1 cellular context compared by ENCODE assay signal in the genomic region with DNA sequence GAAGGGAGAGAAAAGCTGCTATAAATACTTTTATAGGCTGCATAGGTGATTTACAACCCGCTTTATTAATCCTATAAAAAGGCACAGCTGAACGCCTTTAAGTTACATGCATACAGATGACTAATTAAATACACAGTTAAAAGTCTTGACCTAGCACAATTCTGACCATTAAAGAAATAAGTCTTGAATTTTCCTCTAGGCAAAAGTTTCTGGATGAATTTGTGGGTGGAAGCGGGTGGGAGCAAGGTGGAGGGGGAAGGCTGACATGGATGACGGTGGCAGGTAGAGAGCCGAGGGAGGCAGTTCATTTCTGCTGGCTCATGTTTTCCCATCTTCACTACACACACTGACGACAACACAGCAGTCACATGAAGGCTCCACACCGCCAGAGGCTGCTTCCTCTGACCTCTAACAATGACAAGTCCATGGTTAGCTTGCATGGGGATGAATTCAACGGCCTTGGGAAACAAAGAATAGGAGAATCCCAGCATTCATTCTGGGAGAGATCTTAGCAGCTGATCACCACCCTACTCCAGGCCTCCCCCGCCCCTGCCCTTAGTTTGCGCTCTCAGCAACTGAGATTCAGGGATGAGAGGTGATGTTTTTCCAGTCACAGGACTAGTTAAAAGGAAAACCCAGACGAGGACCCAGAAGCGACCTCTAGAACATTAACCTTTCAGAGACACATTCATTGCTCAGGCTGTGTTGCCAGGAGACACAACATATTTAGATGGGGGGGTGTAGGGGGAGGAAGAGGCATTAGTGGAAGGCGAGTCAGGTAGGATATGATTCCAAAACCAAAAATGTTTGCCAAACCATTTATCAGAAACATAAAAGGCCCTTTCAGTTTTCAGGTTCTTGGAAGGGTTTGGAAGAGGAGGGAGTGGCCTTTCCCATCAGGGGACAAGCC.
TF ChIP-seq lines count a peak whose summit lies in the region.

No MANE protein-coding gene starts in this region.

TF ChIP-seq in H1, 55 proteins besides CTCF, POLR2A, EP300 and RAD21 (continued from another document):
- TF ChIP-seq, protein P1, sequence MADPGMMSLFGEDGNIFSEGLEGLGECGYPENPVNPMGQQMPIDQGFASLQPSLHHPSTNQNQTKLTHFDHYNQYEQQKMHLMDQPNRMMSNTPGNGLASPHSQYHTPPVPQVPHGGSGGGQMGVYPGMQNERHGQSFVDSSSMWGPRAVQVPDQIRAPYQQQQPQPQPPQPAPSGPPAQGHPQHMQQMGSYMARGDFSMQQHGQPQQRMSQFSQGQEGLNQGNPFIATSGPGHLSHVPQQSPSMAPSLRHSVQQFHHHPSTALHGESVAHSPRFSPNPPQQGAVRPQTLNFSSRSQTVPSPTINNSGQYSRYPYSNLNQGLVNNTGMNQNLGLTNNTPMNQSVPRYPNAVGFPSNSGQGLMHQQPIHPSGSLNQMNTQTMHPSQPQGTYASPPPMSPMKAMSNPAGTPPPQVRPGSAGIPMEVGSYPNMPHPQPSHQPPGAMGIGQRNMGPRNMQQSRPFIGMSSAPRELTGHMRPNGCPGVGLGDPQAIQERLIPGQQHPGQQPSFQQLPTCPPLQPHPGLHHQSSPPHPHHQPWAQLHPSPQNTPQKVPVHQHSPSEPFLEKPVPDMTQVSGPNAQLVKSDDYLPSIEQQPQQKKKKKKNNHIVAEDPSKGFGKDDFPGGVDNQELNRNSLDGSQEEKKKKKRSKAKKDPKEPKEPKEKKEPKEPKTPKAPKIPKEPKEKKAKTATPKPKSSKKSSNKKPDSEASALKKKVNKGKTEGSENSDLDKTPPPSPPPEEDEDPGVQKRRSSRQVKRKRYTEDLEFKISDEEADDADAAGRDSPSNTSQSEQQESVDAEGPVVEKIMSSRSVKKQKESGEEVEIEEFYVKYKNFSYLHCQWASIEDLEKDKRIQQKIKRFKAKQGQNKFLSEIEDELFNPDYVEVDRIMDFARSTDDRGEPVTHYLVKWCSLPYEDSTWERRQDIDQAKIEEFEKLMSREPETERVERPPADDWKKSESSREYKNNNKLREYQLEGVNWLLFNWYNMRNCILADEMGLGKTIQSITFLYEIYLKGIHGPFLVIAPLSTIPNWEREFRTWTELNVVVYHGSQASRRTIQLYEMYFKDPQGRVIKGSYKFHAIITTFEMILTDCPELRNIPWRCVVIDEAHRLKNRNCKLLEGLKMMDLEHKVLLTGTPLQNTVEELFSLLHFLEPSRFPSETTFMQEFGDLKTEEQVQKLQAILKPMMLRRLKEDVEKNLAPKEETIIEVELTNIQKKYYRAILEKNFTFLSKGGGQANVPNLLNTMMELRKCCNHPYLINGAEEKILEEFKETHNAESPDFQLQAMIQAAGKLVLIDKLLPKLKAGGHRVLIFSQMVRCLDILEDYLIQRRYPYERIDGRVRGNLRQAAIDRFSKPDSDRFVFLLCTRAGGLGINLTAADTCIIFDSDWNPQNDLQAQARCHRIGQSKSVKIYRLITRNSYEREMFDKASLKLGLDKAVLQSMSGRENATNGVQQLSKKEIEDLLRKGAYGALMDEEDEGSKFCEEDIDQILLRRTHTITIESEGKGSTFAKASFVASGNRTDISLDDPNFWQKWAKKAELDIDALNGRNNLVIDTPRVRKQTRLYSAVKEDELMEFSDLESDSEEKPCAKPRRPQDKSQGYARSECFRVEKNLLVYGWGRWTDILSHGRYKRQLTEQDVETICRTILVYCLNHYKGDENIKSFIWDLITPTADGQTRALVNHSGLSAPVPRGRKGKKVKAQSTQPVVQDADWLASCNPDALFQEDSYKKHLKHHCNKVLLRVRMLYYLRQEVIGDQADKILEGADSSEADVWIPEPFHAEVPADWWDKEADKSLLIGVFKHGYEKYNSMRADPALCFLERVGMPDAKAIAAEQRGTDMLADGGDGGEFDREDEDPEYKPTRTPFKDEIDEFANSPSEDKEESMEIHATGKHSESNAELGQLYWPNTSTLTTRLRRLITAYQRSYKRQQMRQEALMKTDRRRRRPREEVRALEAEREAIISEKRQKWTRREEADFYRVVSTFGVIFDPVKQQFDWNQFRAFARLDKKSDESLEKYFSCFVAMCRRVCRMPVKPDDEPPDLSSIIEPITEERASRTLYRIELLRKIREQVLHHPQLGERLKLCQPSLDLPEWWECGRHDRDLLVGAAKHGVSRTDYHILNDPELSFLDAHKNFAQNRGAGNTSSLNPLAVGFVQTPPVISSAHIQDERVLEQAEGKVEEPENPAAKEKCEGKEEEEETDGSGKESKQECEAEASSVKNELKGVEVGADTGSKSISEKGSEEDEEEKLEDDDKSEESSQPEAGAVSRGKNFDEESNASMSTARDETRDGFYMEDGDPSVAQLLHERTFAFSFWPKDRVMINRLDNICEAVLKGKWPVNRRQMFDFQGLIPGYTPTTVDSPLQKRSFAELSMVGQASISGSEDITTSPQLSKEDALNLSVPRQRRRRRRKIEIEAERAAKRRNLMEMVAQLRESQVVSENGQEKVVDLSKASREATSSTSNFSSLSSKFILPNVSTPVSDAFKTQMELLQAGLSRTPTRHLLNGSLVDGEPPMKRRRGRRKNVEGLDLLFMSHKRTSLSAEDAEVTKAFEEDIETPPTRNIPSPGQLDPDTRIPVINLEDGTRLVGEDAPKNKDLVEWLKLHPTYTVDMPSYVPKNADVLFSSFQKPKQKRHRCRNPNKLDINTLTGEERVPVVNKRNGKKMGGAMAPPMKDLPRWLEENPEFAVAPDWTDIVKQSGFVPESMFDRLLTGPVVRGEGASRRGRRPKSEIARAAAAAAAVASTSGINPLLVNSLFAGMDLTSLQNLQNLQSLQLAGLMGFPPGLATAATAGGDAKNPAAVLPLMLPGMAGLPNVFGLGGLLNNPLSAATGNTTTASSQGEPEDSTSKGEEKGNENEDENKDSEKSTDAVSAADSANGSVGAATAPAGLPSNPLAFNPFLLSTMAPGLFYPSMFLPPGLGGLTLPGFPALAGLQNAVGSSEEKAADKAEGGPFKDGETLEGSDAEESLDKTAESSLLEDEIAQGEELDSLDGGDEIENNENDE (IDR thresholded peaks at IDR 0.05; ENCODE audit: insufficient replicate concordance, low read length), result no peak
- no peak for TF ChIP-seq SP4 (IDR thresholded peaks at IDR 0.05; ENCODE audit: low read length)
- TF ChIP-seq MAFK (IDR thresholded peaks at IDR 0.05; ENCODE audit: low read depth, low read length), result no peak
- TF ChIP-seq SIRT6 (IDR thresholded peaks at IDR 0.05; ENCODE audit: low read length), result no peak
- TF ChIP-seq CHD2 (IDR thresholded peaks at IDR 0.05; ENCODE audit: low read length), result no peak
- TF ChIP-seq JUND (IDR thresholded peaks at IDR 0.05; ENCODE audit: low read length), result no peak
- no peak for TF ChIP-seq PHF8 (conservative IDR thresholded peaks at IDR 0.05; ENCODE audit: low read depth, low read length)
- TF ChIP-seq EGR1 (IDR thresholded peaks at IDR 0.05; ENCODE audit: borderline replicate concordance, low read depth, low read length), result no peak
- TF ChIP-seq NRF1 (IDR thresholded peaks at IDR 0.05; ENCODE audit: low read depth, low read length), result no peak
